ENCODE assay signal across 13 cellular contexts in genomic region chr2:219510512-219511135, GRCh38. TPM values are rescaled to one million over a fixed set of nuclear protein-coding genes. Genes with fewer than 3 reads are reported as not detected.
DNase-seq lines count a peak whose midpoint lies in the region; ATAC-seq and TF ChIP-seq lines count a peak whose summit lies in the region.
"Had no signal": no experiment of that assay in that cellular context is flagged by ENCODE, and none has a peak within 500 bp of the region (broad histone marks: within the 10 kb centered on the region; RNA-seq: fewer than 3 reads in every experiment).

No MANE protein-coding gene starts in this region.

- H3K4me3 ChIP-seq in CD4-positive, alpha-beta memory T cell (ENCODE audit: low read length in 2 of 2), result no peak overlapping the region
- H3K4me3 ChIP-seq in neuronal stem cell (ENCODE audit: low read length in 2 of 2), result no peak overlapping the region

- H4K8ac ChIP-seq in neuronal stem cell (ENCODE audit: low read depth, low read length), result no peak overlapping the region

- CTCF ChIA-PET in CD4-positive, alpha-beta memory T cell (lab: Charles Lee; ENCODE audit: partially characterized antibody), result interaction anchor here (0.8 to 4.0 kb wide), 13 partner anchors 8 to 48 kb away, joined by 3 to 26 read pairs (median 5); partner anchors contain the start of gene GMPPA
- CTCF ChIA-PET in activated CD4-positive, alpha-beta T cell treated with anti-CD3 and anti-CD28 coated beads, Interleukin-2, amount 10 ng/mL, durations not matched to agents 7 days and 5 days (lab: Charles Lee), result interaction anchor here (0.7 to 6.2 kb wide), 8 partner anchors 10 to 68 kb away, joined by 3 to 58 read pairs (median 4); partner anchors contain the start of gene GMPPA

- H3K27me3 ChIP-seq in CD4-positive, alpha-beta memory T cell (ENCODE audit: insufficient read depth, low read length), result peaks cover 10% of the 10 kb centered on the region
- H3K27me3 ChIP-seq in neuronal stem cell (ENCODE audit: control insufficient read depth in 3 of 3, insufficient read depth in 3 of 3, low read depth in 1 of 3, low read length in 3 of 3), result peaks cover 0 to 47% (median 38%) of the 10 kb centered on the region in 3 experiments

- H3K18ac ChIP-seq in neuronal stem cell (ENCODE audit: low read length), result peak overlapping the region; percentile 85

- no peak for TF ChIP-seq CTCF in endothelial cell (IDR thresholded peaks at IDR 0.05; ENCODE audit: unreplicated experiment)

- peak overlapping the region; percentile 93 for H3K23ac ChIP-seq in neuronal stem cell (ENCODE audit: low read depth, low read length, poor library complexity)

- peaks cover 6 to 33% (median 20%) of the 10 kb centered on the region in 4 donors for H3K4me1 Mint-ChIP-seq in CD4-positive, alpha-beta memory T cell
- peaks cover 37% of the 10 kb centered on the region for H3K4me1 Mint-ChIP-seq in endothelial cell (ENCODE audit: unreplicated experiment)
- H3K4me1 Mint-ChIP-seq in activated CD4-positive, alpha-beta T cell treated with anti-CD3 and anti-CD28 coated beads, Interleukin-2, amount 10 ng/mL, durations not matched to agents 7 days and 5 days, result peaks cover 11% of the 10 kb centered on the region

- peak overlapping the region; percentile 14 for H3K4me2 ChIP-seq in neuronal stem cell (ENCODE audit: insufficient read depth, low read length, poor library complexity, severe bottlenecking)

- no peaks in the 10 kb centered on the region for H3K9me3 ChIP-seq in CD4-positive, alpha-beta memory T cell (ENCODE audit: control insufficient read depth in 1 of 2, low read length in 2 of 2)
- peaks cover 0 to 2% of the 10 kb centered on the region in 2 donors for H3K9me3 ChIP-seq in neuronal stem cell (replicated peaks in 1 of 2; ENCODE audit: control insufficient read depth in 2 of 2, insufficient read depth in 1 of 2, low read depth in 1 of 2, low read length in 2 of 2)

- peak overlapping the region; percentile 21 for H2BK5ac ChIP-seq in neuronal stem cell (ENCODE audit: low read length)

- peak overlapping the region; percentile 72 for H2AFZ ChIP-seq in neuronal stem cell (ENCODE audit: low read length)

- peaks cover 25% of the 10 kb centered on the region for H3K4me1 ChIP-seq in CD4-positive, alpha-beta memory T cell (ENCODE audit: insufficient read depth, low read length)
- peaks cover 38 to 59% of the 10 kb centered on the region in 2 donors for H3K4me1 ChIP-seq in neuronal stem cell (ENCODE audit: control insufficient read depth in 2 of 2, insufficient read depth in 1 of 2, low read depth in 1 of 2, low read length in 2 of 2)

- no peak overlapping the region for H3K27ac ChIP-seq in CD4-positive, alpha-beta memory T cell (ENCODE audit: low read depth, low read length)
- no peak overlapping the region for H3K27ac ChIP-seq in neuronal stem cell (replicated peaks; ENCODE audit: low read length)

- H2BK15ac ChIP-seq in neuronal stem cell (ENCODE audit: low read length), result peak overlapping the region; percentile 94

- H3K79me1 ChIP-seq in neuronal stem cell (ENCODE audit: low read depth, low read length), result no peaks in the 10 kb centered on the region

- no peak overlapping the region for H3K14ac ChIP-seq in neuronal stem cell (ENCODE audit: low read length)

- WGBS in neuronal stem cell (ENCODE audit: extremely low coverage in 2 of 2, insufficient read length in 2 of 2, insufficient replicate concordance in 1 of 2), 2 donors, result no CpG with 5 or more reads among the region's 22 CpGs

- H2BK12ac ChIP-seq in neuronal stem cell (ENCODE audit: low read length), result peak overlapping the region; percentile 93

- ATAC-seq in HG02798 (IDR thresholded peaks at IDR 0.05; ENCODE audit: poor library complexity, unreplicated experiment), result no peak
- no peak for ATAC-seq in GM21360 (IDR thresholded peaks at IDR 0.05; ENCODE audit: unreplicated experiment)

- H4K91ac ChIP-seq in neuronal stem cell (ENCODE audit: low read depth, low read length, poor library complexity), result no peak overlapping the region

- peak overlapping the region in 1 of 7 donors; percentile 61 for H3K27ac Mint-ChIP-seq in CD4-positive, alpha-beta memory T cell
- H3K27ac Mint-ChIP-seq in endothelial cell (ENCODE audit: unreplicated experiment), result peak overlapping the region; percentile 57
- H3K27ac Mint-ChIP-seq in activated CD4-positive, alpha-beta T cell treated with anti-CD3 and anti-CD28 coated beads, Interleukin-2, amount 10 ng/mL, durations not matched to agents 7 days and 5 days, result no peak overlapping the region
- H3K27ac Mint-ChIP-seq: activated CD8-positive, alpha-beta memory T cell treated with anti-CD3 and anti-CD28 coated beads, Interleukin-2, amount 10 ng/mL, durations not matched to agents 7 days and 5 days; activated naive CD4-positive, alpha-beta T cell treated with anti-CD3 and anti-CD28 coated beads, Interleukin-2, amount 50 U/mL, for 72 hours; CD4-positive, alpha-beta T cell; IgD-negative memory B cell had no signal

- H3K4ac ChIP-seq in neuronal stem cell (ENCODE audit: low read length), result peak overlapping the region; percentile 97

- POLR2A ChIA-PET in CD4-positive, alpha-beta memory T cell (lab: Charles Lee; ENCODE audit: partially characterized antibody), result interaction anchor here (1.0 kb wide), 1 partner anchor 123 kb away, joined by 3 read pairs; the partner anchor contains the start of gene DNPEP
- POLR2A ChIA-PET in activated CD4-positive, alpha-beta T cell treated with anti-CD3 and anti-CD28 coated beads, Interleukin-2, amount 10 ng/mL, durations not matched to agents 7 days and 5 days (lab: Charles Lee), result no interaction called here

- peak overlapping the region in 7 of 8 donors; percentile 28 to 75 (median 52) for H3K4me3 Mint-ChIP-seq in CD4-positive, alpha-beta memory T cell
- peak overlapping the region; percentile 79 for H3K4me3 Mint-ChIP-seq in endothelial cell (ENCODE audit: unreplicated experiment)
- no peak overlapping the region for H3K4me3 Mint-ChIP-seq in activated CD4-positive, alpha-beta T cell treated with anti-CD3 and anti-CD28 coated beads, Interleukin-2, amount 10 ng/mL, durations not matched to agents 7 days and 5 days
- H3K4me3 Mint-ChIP-seq: activated CD8-positive, alpha-beta memory T cell treated with anti-CD3 and anti-CD28 coated beads, Interleukin-2, amount 10 ng/mL, durations not matched to agents 7 days and 5 days had no signal

- H3K27me3 Mint-ChIP-seq in CD4-positive, alpha-beta memory T cell, result peaks cover 37 to 45% of the 10 kb centered on the region in 2 donors
- H3K27me3 Mint-ChIP-seq in endothelial cell (ENCODE audit: unreplicated experiment), result peaks cover 11% of the 10 kb centered on the region
- peaks cover 56% of the 10 kb centered on the region for H3K27me3 Mint-ChIP-seq in activated CD4-positive, alpha-beta T cell treated with anti-CD3 and anti-CD28 coated beads, Interleukin-2, amount 10 ng/mL, durations not matched to agents 7 days and 5 days

- peak overlapping the region; percentile 94 for H2AK5ac ChIP-seq in neuronal stem cell (ENCODE audit: low read depth, low read length)

- peaks cover 16 to 17% of the 10 kb centered on the region in 2 donors for H3K36me3 Mint-ChIP-seq in CD4-positive, alpha-beta memory T cell
- peaks cover 11% of the 10 kb centered on the region for H3K36me3 Mint-ChIP-seq in endothelial cell (ENCODE audit: low read depth, unreplicated experiment)
- peaks cover 3% of the 10 kb centered on the region for H3K36me3 Mint-ChIP-seq in activated CD4-positive, alpha-beta T cell treated with anti-CD3 and anti-CD28 coated beads, Interleukin-2, amount 10 ng/mL, durations not matched to agents 7 days and 5 days (ENCODE audit: low read depth)
- H3K36me3 Mint-ChIP-seq: activated naive CD4-positive, alpha-beta T cell treated with anti-CD3 and anti-CD28 coated beads, Interleukin-2, amount 50 U/mL, for 72 hours had no signal

- no peaks in the 10 kb centered on the region for H3K9me3 Mint-ChIP-seq in CD4-positive, alpha-beta memory T cell
- H3K9me3 Mint-ChIP-seq in endothelial cell (ENCODE audit: unreplicated experiment), result no peaks in the 10 kb centered on the region
- no peaks in the 10 kb centered on the region for H3K9me3 Mint-ChIP-seq in activated CD4-positive, alpha-beta T cell treated with anti-CD3 and anti-CD28 coated beads, Interleukin-2, amount 10 ng/mL, durations not matched to agents 7 days and 5 days
- H3K9me3 Mint-ChIP-seq: activated naive CD4-positive, alpha-beta T cell treated with anti-CD3 and anti-CD28 coated beads, Interleukin-2, amount 50 U/mL, for 72 hours; CD4-positive, alpha-beta T cell; IgD-negative memory B cell had no signal

- H3K36me3 ChIP-seq in CD4-positive, alpha-beta memory T cell (ENCODE audit: insufficient read depth, low read length), result no peaks in the 10 kb centered on the region
- H3K36me3 ChIP-seq in neuronal stem cell (replicated peaks in 1 of 2; ENCODE audit: control insufficient read depth in 2 of 2, insufficient read depth in 2 of 2, low read length in 2 of 2), result peaks cover 0 to 5% of the 10 kb centered on the region in 2 donors

- DNase-seq in CD4-positive, alpha-beta memory T cell, result no peak
- peak; percentile 80 for DNase-seq in NCI-H82 (lab: John Stamatoyannopoulos, UW)
- DNase-seq in endothelial cell (ENCODE audit: low spot score), result no peak
- DNase-seq in neuronal stem cell (ENCODE audit: low spot score), result no peak
- DNase-seq in activated CD4-positive, alpha-beta T cell treated with anti-CD3 and anti-CD28 coated beads, Interleukin-2, amount 10 ng/mL, durations not matched to agents 7 days and 5 days, result no peak
- DNase-seq: activated CD8-positive, alpha-beta memory T cell treated with anti-CD3 and anti-CD28 coated beads, Interleukin-2, amount 10 ng/mL, durations not matched to agents 7 days and 5 days; CD4-positive, alpha-beta T cell; stimulated activated CD4-positive, alpha-beta T cell treated with anti-CD3 and anti-CD28 coated beads, Interleukin-2, amount 100 ng/mL, for 48 hours had no signal

- H3K9ac ChIP-seq in neuronal stem cell (ENCODE audit: low read depth, low read length, poor library complexity), result peak overlapping the region; percentile 63

- peak overlapping the region; percentile 98 for H2BK120ac ChIP-seq in neuronal stem cell (ENCODE audit: low read depth, low read length)

- intact Hi-C loops in CD4-positive, alpha-beta memory T cell (cut with micrococcal nuclease), result loop anchor here (1.0 kb wide), 1 partner anchor 20 kb away; no protein-coding TSS in a partner anchor

RNA-seq across cellular contexts. Expression of gene ASIC4, which starts 3.7 kb away (rescaled TPM):
- under 1 TPM; 0.09 to 0.22 TPM for total RNA-seq in CD4-positive, alpha-beta memory T cell
- polyA plus RNA-seq in CD4-positive, alpha-beta memory T cell, result not detected
- 1.6 TPM for total RNA-seq in endothelial cell (ENCODE audit: unreplicated experiment)
- polyA plus RNA-seq in neuronal stem cell (2013, experiment 1 of 2), result 0.14 TPM
- polyA plus RNA-seq in neuronal stem cell (2013, experiment 2 of 2), result 0.15 TPM
- total RNA-seq in activated CD4-positive, alpha-beta T cell treated with anti-CD3 and anti-CD28 coated beads, Interleukin-2, amount 10 ng/mL, durations not matched to agents 7 days and 5 days, result not detected
- total RNA-seq: Right ventricle myocardium inferior had no signal
- polyA plus RNA-seq: IgD-negative memory B cell had no signal

RNA-seq across cellular contexts. Expression of gene GMPPA, which starts 11.9 kb away (rescaled TPM):
- total RNA-seq in CD4-positive, alpha-beta memory T cell, result 10 to 100 TPM; 45.2 to 48.3 TPM
- 10 to 100 TPM; 30.4 to 31.0 TPM for polyA plus RNA-seq in CD4-positive, alpha-beta memory T cell
- 30.2 TPM for total RNA-seq in endothelial cell (ENCODE audit: unreplicated experiment)
- polyA plus RNA-seq in neuronal stem cell (2013, experiment 1 of 2), result 11.1 TPM
- polyA plus RNA-seq in neuronal stem cell (2013, experiment 2 of 2), result 10.9 TPM
- 10 to 100 TPM; 34.5 to 40.5 TPM for total RNA-seq in activated CD4-positive, alpha-beta T cell treated with anti-CD3 and anti-CD28 coated beads, Interleukin-2, amount 10 ng/mL, durations not matched to agents 7 days and 5 days

RNA-seq across cellular contexts. Expression of gene CHPF, which starts 33.0 kb away (rescaled TPM):
- total RNA-seq in CD4-positive, alpha-beta memory T cell, result 1 to 10 TPM; 7.7 to 8.5 TPM
- polyA plus RNA-seq in CD4-positive, alpha-beta memory T cell, result 1 to 10 TPM; 7.5 to 8.1 TPM
- 4.1 TPM for total RNA-seq in endothelial cell (ENCODE audit: unreplicated experiment)
- polyA plus RNA-seq in neuronal stem cell (2013, experiment 1 of 2), result 12.6 TPM
- polyA plus RNA-seq in neuronal stem cell (2013, experiment 2 of 2), result 12.8 TPM
- 1 to 10 TPM; 6.4 to 7.8 TPM for total RNA-seq in activated CD4-positive, alpha-beta T cell treated with anti-CD3 and anti-CD28 coated beads, Interleukin-2, amount 10 ng/mL, durations not matched to agents 7 days and 5 days

RNA-seq across cellular contexts. Expression of gene TMEM198, which starts 33.2 kb away (rescaled TPM):
- total RNA-seq in CD4-positive, alpha-beta memory T cell, result under 1 TPM; 0.67 to 0.76 TPM
- polyA plus RNA-seq in CD4-positive, alpha-beta memory T cell, result not detected
- not detected for total RNA-seq in endothelial cell (ENCODE audit: unreplicated experiment)
- 2.7 TPM for polyA plus RNA-seq in neuronal stem cell (2013, experiment 1 of 2)
- polyA plus RNA-seq in neuronal stem cell (2013, experiment 2 of 2), result 1.8 TPM
- total RNA-seq in activated CD4-positive, alpha-beta T cell treated with anti-CD3 and anti-CD28 coated beads, Interleukin-2, amount 10 ng/mL, durations not matched to agents 7 days and 5 days, result under 1 TPM; 0.44 to 0.69 TPM
